In genomic region chr15:43762824-43763223, GRCh38 we compare ENCODE assay signal across 1 cellular context.
TF ChIP-seq lines count a peak whose summit lies in the region.

No MANE protein-coding gene starts in this region.

TF ChIP-seq in K562, 482 proteins besides CTCF, POLR2A, EP300 and RAD21:
- TF ChIP-seq ZNF316 (IDR thresholded peaks at IDR 0.05) (peak; percentile 62), SMARCA4 (IDR thresholded peaks at IDR 0.05) (no peak)
